Comparison of ENCODE assay signal across 10 cellular contexts in the genomic region with DNA sequence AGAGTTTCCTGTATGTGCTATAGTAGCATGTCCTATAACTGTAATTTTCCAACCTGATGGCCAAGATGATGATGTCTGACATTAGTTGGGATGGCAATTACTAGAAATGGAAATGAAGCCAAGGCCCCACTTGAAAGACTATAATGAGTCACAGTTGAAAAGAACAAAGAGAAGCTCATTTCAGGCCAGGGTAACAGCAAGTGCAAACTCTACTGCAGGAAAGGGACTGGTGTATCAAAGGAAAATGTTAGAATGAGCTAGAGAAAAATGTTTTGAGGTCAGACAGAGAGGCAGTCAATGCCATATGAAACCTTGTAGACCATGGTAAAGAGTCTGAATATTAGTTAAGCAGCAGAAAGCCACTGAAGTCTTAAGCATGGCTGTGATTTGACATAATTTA.
DNase-seq lines count a peak whose midpoint lies in the region; ATAC-seq and TF ChIP-seq lines count a peak whose summit lies in the region.
"Had no signal": no experiment of that assay in that cellular context is flagged by ENCODE, and none has a peak within 500 bp of the region (broad histone marks: within the 10 kb centered on the region; RNA-seq: fewer than 3 reads in every experiment).

No MANE protein-coding gene starts in this region.

- H3K36me3 ChIP-seq in A673 (ENCODE audit: insufficient read depth, low read length, poor library complexity, severe bottlenecking) (no peaks in the 10 kb centered on the region), thyroid gland (no peaks in the 10 kb centered on the region)

- POLR2A ChIA-PET in A673 (lab: Charles Lee; ENCODE audit: low non-redundant PET): no interaction called here

- peak; percentile 72 for ATAC-seq in GM18907 (IDR thresholded peaks at IDR 0.05; ENCODE audit: unreplicated experiment)
- ATAC-seq in HG03135 (IDR thresholded peaks at IDR 0.05; ENCODE audit: unreplicated experiment): peak; percentile 49
- peak; percentile 81 for ATAC-seq in activated T-helper 17 cell treated with anti-CD3 and anti-CD28 coated beads, Interleukin-2, amount 50 U/mL, for 72 hours (replicated peaks)
- no peak for ATAC-seq in stimulated activated memory B cell treated with anti-CD40 and anti-IgM and Interleukin-4, amounts not matched to agents 10 μg/mL and 1 μg/mL and 100 μg/mL, for 72 hours
- ATAC-seq in HG03095 (IDR thresholded peaks at IDR 0.05; ENCODE audit: unreplicated experiment): no peak

- no peak for TF ChIP-seq POLR2A in thyroid gland (IDR thresholded peaks at IDR 0.05)

- peak overlapping the region; percentile 46 for H3K27ac Mint-ChIP-seq in activated T-helper 17 cell treated with anti-CD3 and anti-CD28 coated beads, Interleukin-2, amount 50 U/mL, for 72 hours
- H3K27ac Mint-ChIP-seq in stimulated activated memory B cell treated with anti-CD40 and anti-IgM and Interleukin-4, amounts not matched to agents 10 μg/mL and 1 μg/mL and 100 μg/mL, for 72 hours: no peak overlapping the region
- H3K27ac Mint-ChIP-seq: activated CD4-positive, alpha-beta memory T cell treated with anti-CD3 and anti-CD28 coated beads, Interleukin-2, amount 10 ng/mL, durations not matched to agents 7 days and 5 days had no signal

- peaks cover 6% of the 10 kb centered on the region for H3K4me1 Mint-ChIP-seq in activated T-helper 17 cell treated with anti-CD3 and anti-CD28 coated beads, Interleukin-2, amount 50 U/mL, for 72 hours
- no peaks in the 10 kb centered on the region for H3K4me1 Mint-ChIP-seq in stimulated activated memory B cell treated with anti-CD40 and anti-IgM and Interleukin-4, amounts not matched to agents 10 μg/mL and 1 μg/mL and 100 μg/mL, for 72 hours

- H3K4me3 ChIP-seq in A673 (ENCODE audit: low read depth, low read length, poor library complexity, severe bottlenecking) (no peak overlapping the region), thyroid gland (replicated peaks in 1 of 3) (no peak overlapping the region)

- H3K4me1 ChIP-seq in A673 (ENCODE audit: insufficient read depth, low read length, poor library complexity, severe bottlenecking) (no peaks in the 10 kb centered on the region), thyroid gland (peaks cover 4 to 6% of the 10 kb centered on the region in 2 donors)

- no peaks in the 10 kb centered on the region for H3K27me3 ChIP-seq in A673 (replicated peaks; ENCODE audit: insufficient read depth, low read depth, low read length, poor library complexity)
- no peaks in the 10 kb centered on the region for H3K27me3 ChIP-seq in thyroid gland

- no peaks in the 10 kb centered on the region for H3K9me3 ChIP-seq in A673 (ENCODE audit: low read depth, low read length, poor library complexity, severe bottlenecking)
- H3K9me3 ChIP-seq in thyroid gland: no peaks in the 10 kb centered on the region

- H3K27me3 Mint-ChIP-seq in activated T-helper 17 cell treated with anti-CD3 and anti-CD28 coated beads, Interleukin-2, amount 50 U/mL, for 72 hours: no peaks in the 10 kb centered on the region
- no peaks in the 10 kb centered on the region for H3K27me3 Mint-ChIP-seq in stimulated activated memory B cell treated with anti-CD40 and anti-IgM and Interleukin-4, amounts not matched to agents 10 μg/mL and 1 μg/mL and 100 μg/mL, for 72 hours
- H3K27me3 Mint-ChIP-seq: activated CD4-positive, alpha-beta memory T cell treated with anti-CD3 and anti-CD28 coated beads, Interleukin-2, amount 10 ng/mL, durations not matched to agents 7 days and 5 days had no signal

- CTCF ChIA-PET in A673 (lab: Charles Lee): no interaction called here

- peaks cover 21% of the 10 kb centered on the region for H3K36me3 Mint-ChIP-seq in activated T-helper 17 cell treated with anti-CD3 and anti-CD28 coated beads, Interleukin-2, amount 50 U/mL, for 72 hours (ENCODE audit: low read depth)
- H3K36me3 Mint-ChIP-seq in stimulated activated memory B cell treated with anti-CD40 and anti-IgM and Interleukin-4, amounts not matched to agents 10 μg/mL and 1 μg/mL and 100 μg/mL, for 72 hours: peaks cover 33% of the 10 kb centered on the region

- no TSS peak for BruUV-seq in A673 (replicated peaks; lab: Mats Ljungman, UMichigan)

- TF ChIP-seq CTCF in A673 (conservative IDR thresholded peaks at IDR 0.05; ENCODE audit: low read depth, low read length) (no peak), thyroid gland (IDR thresholded peaks at IDR 0.05) (no peak)

- intact Hi-C loops in A673 (cut with micrococcal nuclease; ENCODE audit: unreplicated experiment) (no loop called here), thyroid gland (cut with DNase I) (no loop called here)

- no peaks in the 10 kb centered on the region for H3K9me3 Mint-ChIP-seq in activated T-helper 17 cell treated with anti-CD3 and anti-CD28 coated beads, Interleukin-2, amount 50 U/mL, for 72 hours
- H3K9me3 Mint-ChIP-seq in stimulated activated memory B cell treated with anti-CD40 and anti-IgM and Interleukin-4, amounts not matched to agents 10 μg/mL and 1 μg/mL and 100 μg/mL, for 72 hours: no peaks in the 10 kb centered on the region
- H3K9me3 Mint-ChIP-seq: activated CD4-positive, alpha-beta memory T cell treated with anti-CD3 and anti-CD28 coated beads, Interleukin-2, amount 10 ng/mL, durations not matched to agents 7 days and 5 days had no signal

- H3K27ac ChIP-seq in A673 (ENCODE audit: low read depth, low read length, poor library complexity, severe bottlenecking) (no peak overlapping the region), thyroid gland (no peak overlapping the region)
- H3K27ac ChIP-seq: epithelial cell of prostate had no signal

- no peak overlapping the region for H3K4me3 Mint-ChIP-seq in activated T-helper 17 cell treated with anti-CD3 and anti-CD28 coated beads, Interleukin-2, amount 50 U/mL, for 72 hours
- no peak overlapping the region for H3K4me3 Mint-ChIP-seq in stimulated activated memory B cell treated with anti-CD40 and anti-IgM and Interleukin-4, amounts not matched to agents 10 μg/mL and 1 μg/mL and 100 μg/mL, for 72 hours
- H3K4me3 Mint-ChIP-seq: activated CD4-positive, alpha-beta memory T cell treated with anti-CD3 and anti-CD28 coated beads, Interleukin-2, amount 10 ng/mL, durations not matched to agents 7 days and 5 days had no signal

- peak; percentile 26 for DNase-seq in A673 (ENCODE audit: low spot score)
- DNase-seq in thyroid gland: no peak
- DNase-seq in middle frontal gyrus (ENCODE audit: extremely low spot score, low spot score): no peak
- DNase-seq: activated CD4-positive, alpha-beta memory T cell treated with anti-CD3 and anti-CD28 coated beads, Interleukin-2, amount 10 ng/mL, durations not matched to agents 7 days and 5 days had no signal

Comparison
In these comparisons a context has a peak if more than half of its experiments do, and no peak if none do; other contexts are left out.
1. ATAC-seq: peak in GM18907 (single experiment), HG03135 (single experiment) and activated T-helper 17 cell treated with anti-CD3 and anti-CD28 coated beads, Interleukin-2, amount 50 U/mL, for 72 hours (single experiment); none in stimulated activated memory B cell treated with anti-CD40 and anti-IgM and Interleukin-4, amounts not matched to agents 10 μg/mL and 1 μg/mL and 100 μg/mL, for 72 hours (single experiment) and HG03095 (single experiment).